1 cellular context compared by ENCODE assay signal in genomic region chr19:15264061-15264932, GRCh38.
A peak's percentile ranks its signal among the peaks of the same experiment; 100 is the strongest.
TF ChIP-seq lines count a peak whose summit lies in the region.

No MANE protein-coding gene starts in this region.

TF ChIP-seq in A549, 52 proteins besides CTCF, POLR2A, EP300 and RAD21:
- TF ChIP-seq HDAC2 (IDR thresholded peaks at IDR 0.05) (no peak), MAX (IDR thresholded peaks at IDR 0.05) (peak; percentile 69), RCOR1 (IDR thresholded peaks at IDR 0.05; ENCODE audit: low read depth, low read length) (no peak), E2F6 (IDR thresholded peaks at IDR 0.05; ENCODE audit: borderline replicate concordance, low read depth) (peak; percentile 82), SMC3 (IDR thresholded peaks at IDR 0.05) (peak; percentile 50), TP53 (CRISPR knock-in tag; IDR thresholded peaks at IDR 0.05) (no peak), HES2 (IDR thresholded peaks at IDR 0.05) (no peak), MAFK (IDR thresholded peaks at IDR 0.05; ENCODE audit: partially characterized antibody) (no peak)
